In genomic region chr3:153767601-153768558, GRCh38 we compare ENCODE assay signal across 13 cellular contexts.
DNase-seq lines count a peak whose midpoint lies in the region; ATAC-seq and TF ChIP-seq lines count a peak whose summit lies in the region.
"Had no signal": no experiment of that assay in that cellular context is flagged by ENCODE, and none has a peak within 500 bp of the region (broad histone marks: within the 10 kb centered on the region; RNA-seq: fewer than 3 reads in every experiment).

No MANE protein-coding gene starts in this region.

- POLR2A ChIA-PET in activated CD8-positive, alpha-beta T cell treated with anti-CD3 and anti-CD28 coated beads, Interleukin-2, amount 10 ng/mL, durations not matched to agents 7 days and 5 days (lab: Charles Lee) = no interaction called here

- peak; percentile 27 for ATAC-seq in GM19351 (IDR thresholded peaks at IDR 0.05; ENCODE audit: unreplicated experiment)
- peak; percentile 34 for ATAC-seq in HG03175 (IDR thresholded peaks at IDR 0.05; ENCODE audit: unreplicated experiment)
- no peak for ATAC-seq in right cardiac atrium
- no peak for ATAC-seq in activated CD8-positive, alpha-beta T cell treated with anti-CD3 and anti-CD28 coated beads, Interleukin-2, amount 10 ng/mL, durations not matched to agents 7 days and 5 days

- peaks cover 11% of the 10 kb centered on the region for H3K9me3 Mint-ChIP-seq in activated CD8-positive, alpha-beta T cell treated with anti-CD3 and anti-CD28 coated beads, Interleukin-2, amount 10 ng/mL, durations not matched to agents 7 days and 5 days (ENCODE audit: insufficient read depth)

- CTCF ChIA-PET in activated CD8-positive, alpha-beta T cell treated with anti-CD3 and anti-CD28 coated beads, Interleukin-2, amount 10 ng/mL, durations not matched to agents 7 days and 5 days (lab: Charles Lee) = interaction anchor here (1.0 to 2.9 kb wide), 10 partner anchors 10 to 725 kb away, joined by 3 to 10 read pairs (median 4); no protein-coding TSS in a partner anchor

- WGBS in right cardiac atrium = 85% methylated on average over 9 of the region's 9 CpGs

- H3K27ac ChIP-seq in C4-2B (peak overlapping the region; percentile 7), right cardiac atrium (ENCODE audit: low read length) (no peak overlapping the region)
- H3K27ac ChIP-seq: GM23248, spleen had no signal

- H3K27me3 Mint-ChIP-seq in activated CD8-positive, alpha-beta T cell treated with anti-CD3 and anti-CD28 coated beads, Interleukin-2, amount 10 ng/mL, durations not matched to agents 7 days and 5 days (ENCODE audit: low read depth) = peaks cover 13% of the 10 kb centered on the region

- peaks cover 2% of the 10 kb centered on the region for H3K36me3 Mint-ChIP-seq in activated CD8-positive, alpha-beta T cell treated with anti-CD3 and anti-CD28 coated beads, Interleukin-2, amount 10 ng/mL, durations not matched to agents 7 days and 5 days (ENCODE audit: low read depth)

- no peaks in the 10 kb centered on the region for H3K4me1 Mint-ChIP-seq in activated CD8-positive, alpha-beta T cell treated with anti-CD3 and anti-CD28 coated beads, Interleukin-2, amount 10 ng/mL, durations not matched to agents 7 days and 5 days (ENCODE audit: low read depth)
- H3K4me1 Mint-ChIP-seq: activated CD4-positive, alpha-beta memory T cell treated with anti-CD3 and anti-CD28 coated beads, Interleukin-2, amount 10 ng/mL, durations not matched to agents 7 days and 5 days; brain had no signal

- H3K27me3 ChIP-seq in right cardiac atrium (ENCODE audit: control insufficient read depth, insufficient read depth) = no peaks in the 10 kb centered on the region

- no peaks in the 10 kb centered on the region for H3K4me1 ChIP-seq in right cardiac atrium (ENCODE audit: control insufficient read depth, insufficient read depth, low read length)
- H3K4me1 ChIP-seq: spleen had no signal

- intact Hi-C loops in right cardiac atrium (cut with DNase I) = loop anchor here in 3 of 4 donors (5.0 to 10.0 kb wide), 6 partner anchors 163 to 743 kb away; partner anchors contain the start of gene RAP2B (in 1 of the 3)

- TF ChIP-seq CTCF in C4-2B (conservative IDR thresholded peaks at IDR 0.05) = no peak
- TF ChIP-seq CTCF in epithelial cell of esophagus (IDR thresholded peaks at IDR 0.05; ENCODE audit: insufficient read depth, low read depth, low read length, missing control alignments) = no peak

- no peaks in the 10 kb centered on the region for H3K9me3 ChIP-seq in right cardiac atrium (ENCODE audit: control insufficient read depth, low read length)

- DNase-seq in epithelial cell of esophagus (ENCODE audit: low read depth) = peak; percentile 70
- DNase-seq in activated gamma-delta T cell (lab: John Stamatoyannopoulos, UW) = no peak
- DNase-seq in right cardiac atrium = no peak
- DNase-seq in epidermal melanocyte (ENCODE audit: insufficient read length, low spot score) = no peak
- no peak for DNase-seq in activated CD8-positive, alpha-beta T cell treated with anti-CD3 and anti-CD28 coated beads, Interleukin-2, amount 10 ng/mL, durations not matched to agents 7 days and 5 days

- no peak overlapping the region for H3K4me3 Mint-ChIP-seq in activated CD8-positive, alpha-beta T cell treated with anti-CD3 and anti-CD28 coated beads, Interleukin-2, amount 10 ng/mL, durations not matched to agents 7 days and 5 days
- H3K4me3 Mint-ChIP-seq: activated CD4-positive, alpha-beta memory T cell treated with anti-CD3 and anti-CD28 coated beads, Interleukin-2, amount 10 ng/mL, durations not matched to agents 7 days and 5 days; brain; T-helper 2 cell treated with Interferon-gamma antibody and Interleukin-4, amounts not matched to agents 5 μg/mL and 100 μg/mL, for 36 hours had no signal

- H3K4me3 ChIP-seq in epithelial cell of esophagus (ENCODE audit: low read length) (no peak overlapping the region), right cardiac atrium (ENCODE audit: low read length) (no peak overlapping the region)
- H3K4me3 ChIP-seq: GM23248, spleen had no signal

- H3K27ac Mint-ChIP-seq in activated CD8-positive, alpha-beta T cell treated with anti-CD3 and anti-CD28 coated beads, Interleukin-2, amount 10 ng/mL, durations not matched to agents 7 days and 5 days = no peak overlapping the region
- H3K27ac Mint-ChIP-seq: activated CD4-positive, alpha-beta memory T cell treated with anti-CD3 and anti-CD28 coated beads, Interleukin-2, amount 10 ng/mL, durations not matched to agents 7 days and 5 days; brain; T-helper 2 cell treated with Interferon-gamma antibody and Interleukin-4, amounts not matched to agents 5 μg/mL and 100 μg/mL, for 36 hours had no signal

Comparison
In these comparisons a context has a peak if more than half of its experiments do, and no peak if none do; other contexts are left out.
1. ATAC-seq: peak in GM19351 (single experiment) and HG03175 (single experiment); none in right cardiac atrium (0 of 2) and activated CD8-positive, alpha-beta T cell treated with anti-CD3 and anti-CD28 coated beads, Interleukin-2, amount 10 ng/mL, durations not matched to agents 7 days and 5 days (single experiment).